In the genomic region with DNA sequence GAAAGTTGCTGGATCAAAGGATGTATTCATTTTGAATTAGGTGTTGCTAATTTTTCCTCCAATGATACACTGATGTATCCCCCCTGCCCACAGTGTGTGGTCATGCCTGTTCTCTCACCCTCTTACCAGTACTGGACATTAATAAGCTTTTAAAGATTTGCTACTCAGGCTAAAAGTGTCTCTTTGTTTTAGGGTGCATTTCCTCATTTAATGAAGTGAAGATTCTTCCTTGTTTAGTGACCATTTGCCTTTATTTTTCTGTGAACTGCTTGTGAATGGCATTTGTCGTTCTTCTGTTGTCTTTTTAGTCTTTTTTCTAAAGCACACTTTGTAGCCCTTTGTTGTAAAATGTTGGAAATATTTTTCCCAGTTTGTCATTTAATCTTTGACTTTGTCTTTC, we compare ENCODE assay signal across 1 cellular context.
TF ChIP-seq lines count a peak whose summit lies in the region.

No MANE protein-coding gene starts in this region.

TF ChIP-seq in IMR-90, 13 proteins besides CTCF, POLR2A, EP300 and RAD21 (continued from another document):
- TF ChIP-seq USF2 (IDR thresholded peaks at IDR 0.05; ENCODE audit: low read depth, low read length) (no peak), CEBPB (IDR thresholded peaks at IDR 0.05; ENCODE audit: low read depth, low read length) (no peak), FOS (IDR thresholded peaks at IDR 0.05; ENCODE audit: low read depth, low read length) (no peak), MXI1 (IDR thresholded peaks at IDR 0.05; ENCODE audit: borderline replicate concordance, low read depth, low read length) (no peak)
